13 cellular contexts compared by ENCODE assay signal in genomic region chr3:133570937-133571320, GRCh38. TPM values are rescaled to one million over a fixed set of nuclear protein-coding genes. Genes with fewer than 3 reads are reported as not detected.
DNase-seq lines count a peak whose midpoint lies in the region; ATAC-seq lines count a peak whose summit lies in the region.
"Had no signal": no experiment of that assay in that cellular context is flagged by ENCODE, and none has a peak within 500 bp of the region (broad histone marks: within the 10 kb centered on the region; RNA-seq: fewer than 3 reads in every experiment).

No MANE protein-coding gene starts in this region.

- peaks cover 12% of the 10 kb centered on the region for H3K36me3 Mint-ChIP-seq in T-cell

- H3K4me3 Mint-ChIP-seq in T-cell, result no peak overlapping the region

- peak overlapping the region; percentile 73 for H3K9ac ChIP-seq in skeletal muscle satellite cell (ENCODE audit: low read depth, low read length)

- no peaks in the 10 kb centered on the region for H3K9me3 Mint-ChIP-seq in T-cell

- ATAC-seq in T-cell (replicated peaks in 1 of 4) (no peak), GM18858 (IDR thresholded peaks at IDR 0.05; ENCODE audit: unreplicated experiment) (no peak), GM19023 (IDR thresholded peaks at IDR 0.05; ENCODE audit: unreplicated experiment) (no peak)
- ATAC-seq: left lobe of liver had no signal

- H3K4me2 ChIP-seq in skeletal muscle satellite cell (ENCODE audit: low read length), result peak overlapping the region; percentile 64

- H3K27ac Mint-ChIP-seq in T-cell, result peak overlapping the region; percentile 52 to 72

- peaks cover 17% of the 10 kb centered on the region for H3K36me3 ChIP-seq in skeletal muscle satellite cell (ENCODE audit: insufficient read depth, low read length)

- DNase-seq in EL (peak; percentile 63), T-cell (no peak), fibroblast of gingiva (ENCODE audit: low read depth) (peak; percentile 52), NCI-H2227 treated with DMSO at 0.1 percent for 48 hours (lab: John Stamatoyannopoulos, UW) (no peak)
- no peak for DNase-seq in stimulated activated CD4-positive, alpha-beta T cell treated with anti-CD3 and anti-CD28 coated beads, Interleukin-1b, Interleukin-23, amount 100 ng/mL, for 48 hours
- DNase-seq: activated effector memory CD4-positive, alpha-beta T cell treated with anti-CD3 and anti-CD28 coated beads, Interleukin-2, amount 50 U/mL, for 16 hours; NCI-H526 treated with DMSO at 0.1 percent for 48 hours; small intestine had no signal

- H3K4me3 ChIP-seq in skeletal muscle satellite cell (ENCODE audit: low read length), result no peak overlapping the region
- H3K4me3 ChIP-seq: HAP-1 had no signal

- H3K9me3 ChIP-seq in skeletal muscle satellite cell (replicated peaks; ENCODE audit: low read length), result no peaks in the 10 kb centered on the region
- H3K9me3 ChIP-seq: HAP-1 had no signal

- no peaks in the 10 kb centered on the region for H3K27me3 ChIP-seq in skeletal muscle satellite cell (ENCODE audit: control insufficient read depth, insufficient read depth, low read length)

- H3K4me1 ChIP-seq in skeletal muscle satellite cell (ENCODE audit: control insufficient read depth, insufficient read depth, low read length), result peaks cover 56% of the 10 kb centered on the region

- no peaks in the 10 kb centered on the region for H3K27me3 Mint-ChIP-seq in T-cell

- H3K4me1 Mint-ChIP-seq in T-cell, result peaks cover 28 to 38% (median 33%) of the 10 kb centered on the region in 3 donors

- CTCF ChIA-PET in T-cell (lab: Charles Lee), result interaction anchor here in 1 of 2 donors (1.2 kb wide), 1 partner anchor 8 kb away, joined by 3 read pairs; no protein-coding TSS in a partner anchor

- POLR2A ChIA-PET in T-cell (lab: Charles Lee), result no interaction called here

RNA-seq across cellular contexts. Expression of gene CDV3, which starts 2.6 kb away (rescaled TPM):
- 100 to 1,000 TPM; 179 to 204 (median 192) TPM for total RNA-seq in T-cell
- 121 and 149 TPM in 2 replicates for total RNA-seq in skeletal muscle satellite cell (2012; rRNA removed)

Comparison
In these comparisons a context has a peak if more than half of its experiments do, and no peak if none do; other contexts are left out.
1. DNase-seq: peak in EL (single experiment) and fibroblast of gingiva (single experiment); none in T-cell (0 of 34), stimulated activated CD4-positive, alpha-beta T cell treated with anti-CD3 and anti-CD28 coated beads, Interleukin-1b, Interleukin-23, amount 100 ng/mL, for 48 hours (single experiment) and NCI-H2227 treated with DMSO at 0.1 percent for 48 hours (single experiment).